8 cellular contexts compared by ENCODE assay signal in the genomic region with DNA sequence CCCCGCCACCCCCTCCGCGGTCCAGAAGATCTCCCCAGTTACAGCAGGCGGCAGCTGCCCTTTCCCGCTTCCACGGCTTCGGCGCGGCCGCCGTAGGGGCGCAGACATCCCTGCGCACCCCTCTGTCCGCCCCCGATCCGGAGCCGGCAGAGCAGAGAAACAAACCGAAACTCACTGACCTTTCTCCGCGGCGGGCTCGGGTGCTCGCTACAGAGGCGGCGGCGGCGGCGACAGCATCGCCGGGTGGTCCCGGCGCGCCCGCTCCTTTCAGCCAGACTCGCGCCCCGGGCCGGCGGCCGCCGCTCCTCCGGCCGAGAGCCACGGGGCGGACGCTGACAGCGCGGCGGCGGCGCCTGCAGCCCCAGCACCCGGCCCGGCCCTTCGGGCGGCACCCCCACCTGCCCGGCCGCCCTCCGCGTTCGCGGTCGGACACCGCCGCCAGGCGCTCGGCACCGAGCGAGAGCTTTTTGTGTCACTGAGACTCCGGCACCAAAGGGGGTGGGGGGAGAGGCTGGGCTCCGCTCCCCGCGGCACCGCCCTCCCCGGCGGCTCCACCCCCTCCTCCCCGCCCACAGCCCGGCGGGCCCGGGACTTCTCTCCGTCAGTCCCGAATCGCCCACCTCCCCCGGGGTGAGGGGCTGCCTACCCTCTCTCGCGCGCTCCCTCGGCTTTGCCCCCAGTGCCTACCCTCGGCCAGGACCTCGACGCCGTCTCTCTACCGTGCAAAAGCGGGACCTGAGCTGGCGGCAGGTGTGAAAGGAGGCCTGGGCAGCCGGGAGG. TPM values are rescaled to one million over a fixed set of nuclear protein-coding genes. Genes with fewer than 3 reads are reported as not detected.
A peak's percentile ranks its signal among the peaks of the same experiment; 100 is the strongest.
DNase-seq lines count a peak whose midpoint lies in the region; ATAC-seq, FAIRE-seq and TF ChIP-seq lines count a peak whose summit lies in the region.

No MANE protein-coding gene starts in this region.

- H3K4me1 ChIP-seq in effector memory CD4-positive, alpha-beta T cell (ENCODE audit: control insufficient read depth, insufficient read depth, low read length, poor library complexity, severe bottlenecking) = peaks cover 5% of the 10 kb centered on the region

- H3K27me3 ChIP-seq in effector memory CD4-positive, alpha-beta T cell (replicated peaks; ENCODE audit: control insufficient read depth, insufficient read depth, low read length, poor library complexity, severe bottlenecking) = peaks cover 13% of the 10 kb centered on the region

- H3K36me3 Mint-ChIP-seq in activated CD4-positive, alpha-beta memory T cell treated with anti-CD3 and anti-CD28 coated beads, Interleukin-2, amount 10 ng/mL, durations not matched to agents 7 days and 5 days (ENCODE audit: low read depth) = no peaks in the 10 kb centered on the region
- no peaks in the 10 kb centered on the region for H3K36me3 Mint-ChIP-seq in memory B cell

- FAIRE-seq in GM18507 (lab: Jason Lieb, UNC) = peak; percentile 33

- peak overlapping the region; percentile 83 for H3K4me3 ChIP-seq in effector memory CD4-positive, alpha-beta T cell (ENCODE audit: insufficient read depth, low read depth, low read length, poor library complexity, severe bottlenecking)

- H3K4me1 Mint-ChIP-seq in activated CD4-positive, alpha-beta memory T cell treated with anti-CD3 and anti-CD28 coated beads, Interleukin-2, amount 10 ng/mL, durations not matched to agents 7 days and 5 days = peaks cover 12% of the 10 kb centered on the region
- H3K4me1 Mint-ChIP-seq in memory B cell = peaks cover 8% of the 10 kb centered on the region

- H3K9me3 ChIP-seq in effector memory CD4-positive, alpha-beta T cell (ENCODE audit: control insufficient read depth, low read length) = no peaks in the 10 kb centered on the region

- H3K27ac ChIP-seq in 22Rv1 = no peak overlapping the region
- H3K27ac ChIP-seq in effector memory CD4-positive, alpha-beta T cell (ENCODE audit: insufficient read depth, low read length, poor library complexity, severe bottlenecking) = no peak overlapping the region

- CTCF ChIA-PET in activated CD4-positive, alpha-beta memory T cell treated with anti-CD3 and anti-CD28 coated beads, Interleukin-2, amount 10 ng/mL, durations not matched to agents 7 days and 5 days (lab: Charles Lee) = interaction anchor here (1.0 kb wide), 1 partner anchor 11 kb away, joined by 4 read pairs; no protein-coding TSS in a partner anchor

- POLR2A ChIA-PET in activated CD4-positive, alpha-beta memory T cell treated with anti-CD3 and anti-CD28 coated beads, Interleukin-2, amount 10 ng/mL, durations not matched to agents 7 days and 5 days (lab: Charles Lee) = interaction anchor here (1.1 kb wide), 1 partner anchor 10 kb away, joined by 3 read pairs; no protein-coding TSS in a partner anchor

- ATAC-seq in HG03025 (IDR thresholded peaks at IDR 0.05; ENCODE audit: low FRiP score, unreplicated experiment) (peak; percentile 75), memory B cell (ENCODE audit: low read depth) (peak; percentile 80)

- peak overlapping the region; percentile 70 for H3K4me3 Mint-ChIP-seq in activated CD4-positive, alpha-beta memory T cell treated with anti-CD3 and anti-CD28 coated beads, Interleukin-2, amount 10 ng/mL, durations not matched to agents 7 days and 5 days
- peak overlapping the region; percentile 80 for H3K4me3 Mint-ChIP-seq in memory B cell

- H3K9me3 Mint-ChIP-seq in activated CD4-positive, alpha-beta memory T cell treated with anti-CD3 and anti-CD28 coated beads, Interleukin-2, amount 10 ng/mL, durations not matched to agents 7 days and 5 days = no peaks in the 10 kb centered on the region
- no peaks in the 10 kb centered on the region for H3K9me3 Mint-ChIP-seq in memory B cell

- peak; percentile 59 for DNase-seq in GM18507 (ENCODE audit: extremely low spot score, insufficient read length, low read depth)
- peak; percentile 33 for DNase-seq in NCI-H2227 treated with DMSO at 0.1 percent for 48 hours (lab: John Stamatoyannopoulos, UW)
- DNase-seq in activated CD4-positive, alpha-beta memory T cell treated with anti-CD3 and anti-CD28 coated beads, Interleukin-2, amount 10 ng/mL, durations not matched to agents 7 days and 5 days = peak; percentile 67
- peak; percentile 36 to 57 (median 51) for DNase-seq in effector memory CD4-positive, alpha-beta T cell
- peak in 1 of 2 donors; percentile 37 for DNase-seq in memory B cell (ENCODE audit: low spot score in 2 of 2)
- DNase-seq in stimulated activated CD4-positive, alpha-beta T cell treated with anti-CD3 and anti-CD28 coated beads, TNF-alpha, amount 100 ng/mL, for 4 hours (ENCODE audit: low read depth in 3 of 3) = peak; percentile 53 to 72 (median 54)

- no peaks in the 10 kb centered on the region for H3K36me3 ChIP-seq in effector memory CD4-positive, alpha-beta T cell (ENCODE audit: control insufficient read depth, insufficient read depth, low read length)

- no peak overlapping the region for H3K27ac Mint-ChIP-seq in activated CD4-positive, alpha-beta memory T cell treated with anti-CD3 and anti-CD28 coated beads, Interleukin-2, amount 10 ng/mL, durations not matched to agents 7 days and 5 days
- H3K27ac Mint-ChIP-seq in memory B cell = no peak overlapping the region

- H3K27me3 Mint-ChIP-seq in activated CD4-positive, alpha-beta memory T cell treated with anti-CD3 and anti-CD28 coated beads, Interleukin-2, amount 10 ng/mL, durations not matched to agents 7 days and 5 days = peaks cover 60% of the 10 kb centered on the region
- peaks cover 23% of the 10 kb centered on the region for H3K27me3 Mint-ChIP-seq in memory B cell

- peak; percentile 44 for TF ChIP-seq CTCF in 22Rv1 (IDR thresholded peaks at IDR 0.05)

RNA-seq across cellular contexts. Expression of a gene that starts 1.4 kb away (rescaled TPM):
- under 1 TPM in 1 of 2 experiments, not detected in 1; 0.03 TPM for total RNA-seq in activated CD4-positive, alpha-beta memory T cell treated with anti-CD3 and anti-CD28 coated beads, Interleukin-2, amount 10 ng/mL, durations not matched to agents 7 days and 5 days
